Comparison of ENCODE assay signal across 8 cellular contexts in genomic region chr9:109779711-109780452, GRCh38. TPM values are rescaled to one million over a fixed set of nuclear protein-coding genes. Genes with fewer than 3 reads are reported as not detected.
DNase-seq lines count a peak whose midpoint lies in the region; ATAC-seq, FAIRE-seq and TF ChIP-seq lines count a peak whose summit lies in the region.

Gene PALM2AKAP2, plus strand, starts transcription at chr9:109780198. Its CDS starts 291 bp downstream, at chr9:109780489.

- no peak for FAIRE-seq in small intestine (lab: Jason Lieb, UNC)

- H3K36me3 ChIP-seq in breast epithelium: no peaks in the 10 kb centered on the region
- H3K36me3 ChIP-seq in small intestine (ENCODE audit: control insufficient read depth in 2 of 2, insufficient read depth in 2 of 2, low read length in 2 of 2): no peaks in the 10 kb centered on the region

- no peaks in the 10 kb centered on the region for H3K4me1 Mint-ChIP-seq in effector memory CD8-positive, alpha-beta T cell (ENCODE audit: low read depth in 2 of 2)
- no peaks in the 10 kb centered on the region for H3K4me1 Mint-ChIP-seq in activated T-helper 17 cell treated with anti-CD3 and anti-CD28 coated beads, Interleukin-2, amount 50 U/mL, for 72 hours

- ATAC-seq in GM21515 (IDR thresholded peaks at IDR 0.05; ENCODE audit: unreplicated experiment): no peak
- no peak for ATAC-seq in effector memory CD8-positive, alpha-beta T cell (replicated peaks)
- no peak for ATAC-seq in activated T-helper 17 cell treated with anti-CD3 and anti-CD28 coated beads, Interleukin-2, amount 50 U/mL, for 72 hours (replicated peaks)

- DNase-seq in ELF-1 (ENCODE audit: low read depth, low spot score) (peak; percentile 73), NCI-H1694 treated with DMSO at 0.1 percent for 48 hours (lab: John Stamatoyannopoulos, UW) (peak; percentile 43), breast epithelium (ENCODE audit: low spot score in 2 of 2) (peak in 1 of 2 donors; percentile 47), inferior parietal cortex (ENCODE audit: extremely low spot score) (peak; percentile 41), small intestine (peak; percentile 52)
- DNase-seq in effector memory CD8-positive, alpha-beta T cell: no peak

- H3K27ac ChIP-seq in breast epithelium (peak within 1 kb of the TSS; percentile 61 to 68), small intestine (ENCODE audit: low read depth in 1 of 2, low read length in 1 of 2) (peak within 1 kb of the TSS in 1 of 2 donors; percentile 63)

- H3K27me3 Mint-ChIP-seq in effector memory CD8-positive, alpha-beta T cell: peaks cover 19 to 26% of the 10 kb centered on the region in 2 donors
- H3K27me3 Mint-ChIP-seq in activated T-helper 17 cell treated with anti-CD3 and anti-CD28 coated beads, Interleukin-2, amount 50 U/mL, for 72 hours: peaks cover 32% of the 10 kb centered on the region

- H3K27me3 ChIP-seq in breast epithelium (no peaks in the 10 kb centered on the region), small intestine (ENCODE audit: control insufficient read depth in 2 of 2, insufficient read depth in 2 of 2, low read length in 2 of 2) (no peaks in the 10 kb centered on the region)

- H3K4me3 ChIP-seq in breast epithelium (peak within 1 kb of the TSS; percentile 54 to 70 (median 66)), small intestine (ENCODE audit: low read depth in 1 of 2, low read length in 2 of 2) (peak within 1 kb of the TSS; percentile 29 to 37)

- H3K27ac Mint-ChIP-seq in effector memory CD8-positive, alpha-beta T cell: no peak within 1 kb of the TSS
- no peak within 1 kb of the TSS for H3K27ac Mint-ChIP-seq in activated T-helper 17 cell treated with anti-CD3 and anti-CD28 coated beads, Interleukin-2, amount 50 U/mL, for 72 hours

- no peak for TF ChIP-seq CTCF in breast epithelium (IDR thresholded peaks at IDR 0.05)

- intact Hi-C loops in breast epithelium (cut with DNase I; ENCODE audit: low total_unique reads): no loop called here

- peaks cover 1 to 5% of the 10 kb centered on the region in 2 donors for H3K9me3 Mint-ChIP-seq in effector memory CD8-positive, alpha-beta T cell
- H3K9me3 Mint-ChIP-seq in activated T-helper 17 cell treated with anti-CD3 and anti-CD28 coated beads, Interleukin-2, amount 50 U/mL, for 72 hours: no peaks in the 10 kb centered on the region

- WGBS in small intestine, 3 donors: 1 to 5% (median 3%) methylated on average over 65 to 85 of the region's 85 CpGs

- no peaks in the 10 kb centered on the region for H3K36me3 Mint-ChIP-seq in effector memory CD8-positive, alpha-beta T cell (ENCODE audit: insufficient read depth)
- no peaks in the 10 kb centered on the region for H3K36me3 Mint-ChIP-seq in activated T-helper 17 cell treated with anti-CD3 and anti-CD28 coated beads, Interleukin-2, amount 50 U/mL, for 72 hours (ENCODE audit: low read depth)

- TF ChIP-seq POLR2A in breast epithelium (IDR thresholded peaks at IDR 0.05): no peak

- no peak within 1 kb of the TSS for H3K4me3 Mint-ChIP-seq in effector memory CD8-positive, alpha-beta T cell
- no peak within 1 kb of the TSS for H3K4me3 Mint-ChIP-seq in activated T-helper 17 cell treated with anti-CD3 and anti-CD28 coated beads, Interleukin-2, amount 50 U/mL, for 72 hours

- no peaks in the 10 kb centered on the region for H3K9me3 ChIP-seq in breast epithelium
- no peaks in the 10 kb centered on the region for H3K9me3 ChIP-seq in small intestine (ENCODE audit: control insufficient read depth, low read depth)

- no peaks in the 10 kb centered on the region for H3K4me1 ChIP-seq in breast epithelium
- H3K4me1 ChIP-seq in small intestine (ENCODE audit: control insufficient read depth in 2 of 2, insufficient read depth in 1 of 2, low read depth in 1 of 2, low read length in 1 of 2): no peaks in the 10 kb centered on the region

RNA-seq across cellular contexts. Expression of gene PALM2AKAP2, which starts in this region (rescaled TPM):
- 10 to 100 TPM in 1 of 3 donors, 1 to 10 TPM in 2; 6.4 to 41.4 (median 8.8) TPM for total RNA-seq in breast epithelium
- under 1 TPM in 1 of 3 donors, not detected in 2; 0.81 TPM for polyA plus RNA-seq in small intestine
- 1 to 10 TPM; 1.5 to 3.5 TPM for total RNA-seq in activated T-helper 17 cell treated with anti-CD3 and anti-CD28 coated beads, Interleukin-2, amount 50 U/mL, for 72 hours

Comparison
In these comparisons a context has a peak if more than half of its experiments do, and no peak if none do; other contexts are left out.
1. Peak in DNase-seq and H3K4me3 ChIP-seq in small intestine; RNA of the gene not detected or under 1 TPM.
2. DNase-seq: peak in ELF-1 (single experiment), NCI-H1694 treated with DMSO at 0.1 percent for 48 hours (single experiment) and inferior parietal cortex (single experiment); none in effector memory CD8-positive, alpha-beta T cell (0 of 3).